ENCODE assay signal across 8 cellular contexts in the genomic region with DNA sequence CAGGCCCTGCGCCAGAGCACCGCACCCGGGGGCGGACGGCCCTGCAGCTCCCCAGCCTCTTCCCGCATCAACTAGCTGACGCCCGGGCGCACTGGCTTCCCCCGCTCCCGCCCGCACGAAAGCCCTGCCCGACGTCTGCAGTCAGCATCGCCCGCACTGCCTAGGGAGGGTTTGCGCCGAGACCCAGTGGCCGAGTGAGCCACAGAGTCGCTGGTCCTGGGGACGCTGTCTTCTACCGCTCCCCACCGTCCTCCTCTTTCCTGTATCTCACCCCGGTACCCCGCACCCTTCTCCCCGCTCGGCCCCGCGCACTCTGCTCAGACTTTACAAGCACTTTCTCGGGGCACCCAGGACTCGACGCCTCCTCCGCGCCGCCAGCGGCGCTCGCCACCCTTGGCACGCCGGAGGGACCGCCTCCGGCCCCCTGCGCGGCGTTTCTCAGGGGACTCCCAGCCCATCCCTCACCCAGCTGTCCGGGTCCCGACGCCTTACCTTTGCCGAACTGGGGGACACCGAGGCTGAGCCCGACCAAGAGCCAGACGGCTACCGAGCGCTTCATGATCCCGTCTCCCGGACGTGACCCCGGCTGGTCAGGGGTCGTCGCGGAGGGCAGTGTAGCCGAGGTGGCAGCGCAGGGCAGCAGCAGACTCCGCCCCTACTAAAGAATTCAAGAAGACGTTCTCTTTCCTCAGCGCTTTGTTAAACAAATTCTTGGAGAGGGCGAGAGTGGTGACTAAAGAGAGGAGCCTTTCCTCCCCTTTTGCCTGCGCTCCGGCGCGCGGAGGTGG. TPM values are rescaled to one million over a fixed set of nuclear protein-coding genes. Genes with fewer than 3 reads are reported as not detected.
DNase-seq lines count a peak whose midpoint lies in the region; ATAC-seq and TF ChIP-seq lines count a peak whose summit lies in the region.

No MANE protein-coding gene starts in this region.

- POLR2A ChIA-PET in PC-3 (lab: Charles Lee; ENCODE audit: unreplicated experiment), result no interaction called here

- intact Hi-C loops in PC-3 (cut with micrococcal nuclease) (loop anchor here (5.0 kb wide), 3 partner anchors 107 to 662 kb away; a partner anchor contains a TSS), esophagus squamous epithelium (cut with DNase I) (no loop called here)

- no peaks in the 10 kb centered on the region for H3F3A ChIP-seq in PC-3 (ENCODE audit: low read length, unreplicated experiment)

- H3K9me3 ChIP-seq in PC-3 (ENCODE audit: low read length) (no peaks in the 10 kb centered on the region), esophagus squamous epithelium (no peaks in the 10 kb centered on the region), muscle layer of colon (ENCODE audit: low read length) (no peaks in the 10 kb centered on the region)

- H3K4me1 ChIP-seq in PC-3 (ENCODE audit: insufficient read depth, low read length) (peaks cover 15% of the 10 kb centered on the region), esophagus squamous epithelium (peaks cover 0 to 43% (median 16%) of the 10 kb centered on the region in 3 donors), muscle layer of colon (ENCODE audit: insufficient read depth, low read length) (no peaks in the 10 kb centered on the region)

- DNase-seq in EH (ENCODE audit: low read depth), result peak; percentile 31
- DNase-seq in PC-3, result peak; percentile 53
- DNase-seq in esophagus squamous epithelium (lab: John Stamatoyannopoulos, UW), result no peak
- no peak for DNase-seq in pons (ENCODE audit: low spot score)
- DNase-seq in NCI-H2029 treated with DMSO at 0.1 percent for 48 hours (lab: John Stamatoyannopoulos, UW), result no peak

- H3K27ac ChIP-seq in PC-3 (ENCODE audit: low read length) (no peak overlapping the region), esophagus squamous epithelium (peak overlapping the region; percentile 78 to 87 (median 82)), muscle layer of colon (ENCODE audit: low read depth, low read length) (peak overlapping the region; percentile 58)

- H4K20me1 ChIP-seq in PC-3 (ENCODE audit: low read length), result no peaks in the 10 kb centered on the region

- H3K79me2 ChIP-seq in PC-3 (ENCODE audit: low read length), result peaks cover 31% of the 10 kb centered on the region; the same call in 1 of the 2 replicates

- TF ChIP-seq POLR2A in esophagus squamous epithelium (IDR thresholded peaks at IDR 0.05), result no peak

- H3K9ac ChIP-seq in PC-3 (ENCODE audit: low read length) (peak overlapping the region; percentile 62), muscle layer of colon (ENCODE audit: low read length) (no peak overlapping the region)

- H3K36me3 ChIP-seq in PC-3 (ENCODE audit: low read depth, low read length) (no peaks in the 10 kb centered on the region), esophagus squamous epithelium (no peaks in the 10 kb centered on the region), muscle layer of colon (ENCODE audit: insufficient read depth, low read length) (no peaks in the 10 kb centered on the region)

- peak overlapping the region; percentile 86 for H2AFZ ChIP-seq in PC-3 (ENCODE audit: low read length)

- ATAC-seq in PC-3, result peak; percentile 43
- ATAC-seq in GM21360 (IDR thresholded peaks at IDR 0.05; ENCODE audit: unreplicated experiment), result no peak
- ATAC-seq in GM18511 (IDR thresholded peaks at IDR 0.05; ENCODE audit: unreplicated experiment), result no peak

- H3K4me2 ChIP-seq in PC-3 (ENCODE audit: low read length), result peak overlapping the region; percentile 90

- peak overlapping the region; percentile 77 for H3K4me3 ChIP-seq in PC-3 (ENCODE audit: low read length)
- H3K4me3 ChIP-seq in esophagus squamous epithelium, result peak overlapping the region; percentile 63 to 77 (median 70)
- H3K4me3 ChIP-seq in muscle layer of colon (ENCODE audit: low read depth in 1 of 2, low read length in 2 of 2), result peak overlapping the region; percentile 67 to 77

- TF ChIP-seq CTCF in PC-3 (conservative IDR thresholded peaks at IDR 0.05; ENCODE audit: low read depth, low read length) (no peak), esophagus squamous epithelium (IDR thresholded peaks at IDR 0.05) (no peak)

- CTCF ChIA-PET in PC-3 (lab: Charles Lee), result no interaction called here

- no TSS peak for BruUV-seq in PC-3 (replicated peaks; lab: Mats Ljungman, UMichigan)

- H3K9me2 ChIP-seq in PC-3 (replicated peaks; ENCODE audit: low read length), result no peaks in the 10 kb centered on the region

- H3K27me3 ChIP-seq in PC-3 (ENCODE audit: low read length), result no peaks in the 10 kb centered on the region
- peaks cover 0 to 29% (median 0%) of the 10 kb centered on the region in 4 donors for H3K27me3 ChIP-seq in esophagus squamous epithelium
- H3K27me3 ChIP-seq in muscle layer of colon (ENCODE audit: control insufficient read depth in 1 of 2, insufficient read depth in 2 of 2, low read length in 2 of 2), result peaks cover 0 to 23% of the 10 kb centered on the region in 2 donors

- 0 to 1% methylated on average over 2 to 23 of the region's 73 CpGs for WGBS in esophagus squamous epithelium, 2 donors

RNA-seq across cellular contexts. Expression of a gene that starts 0.7 kb away (rescaled TPM):
- total RNA-seq in PC-3 (2014; rRNA removed), result 11.7 and 13.8 TPM in 2 replicates
- total RNA-seq in esophagus squamous epithelium, result 10 to 100 TPM in 2 of 4 donors, 1 to 10 TPM in 2; 2.8 to 20.6 (median 10.2) TPM

Comparison
In these comparisons a context has a peak if more than half of its experiments do, and no peak if none do; other contexts are left out.
1. DNase-seq: peak in EH (single experiment) and PC-3 (single experiment); none in esophagus squamous epithelium (single experiment), pons (single experiment) and NCI-H2029 treated with DMSO at 0.1 percent for 48 hours (single experiment).
2. Peak in every context shown above with its lines, with median percentiles within 50 percentile points of each other: H3K4me3 ChIP-seq.